In genomic region chr2:74895031-74895425, GRCh38 we compare ENCODE assay signal across 19 cellular contexts.
DNase-seq lines count a peak whose midpoint lies in the region; ATAC-seq and TF ChIP-seq lines count a peak whose summit lies in the region.
"Had no signal": no experiment of that assay in that cellular context is flagged by ENCODE, and none has a peak within 500 bp of the region (broad histone marks: within the 10 kb centered on the region; RNA-seq: fewer than 3 reads in every experiment).

No MANE protein-coding gene starts in this region.

- DNase-seq in activated T-cell treated with anti-CD3 and anti-CD28 coated beads, Interleukin-2, amount 50 U/mL, for 24 hours: no peak
- DNase-seq in activated T-cell treated with anti-CD3 and anti-CD28 coated beads, Interleukin-2, amount 50 U/mL, for 48 hours: no peak
- DNase-seq in MV-4-11 (lab: John Stamatoyannopoulos, UW) (peak; percentile 28), brain microvascular endothelial cell (peak; percentile 38), mesenteric fat pad (ENCODE audit: low spot score) (no peak), iPS-NIHi11 (ENCODE audit: low spot score) (no peak), NCI-H2081 (lab: John Stamatoyannopoulos, UW) (no peak)
- no peak for DNase-seq in stimulated activated naive B cell treated with anti-CD40 and anti-IgM and Interleukin-4, amounts not matched to agents 10 μg/mL and 1 μg/mL and 100 μg/mL, for 72 hours
- DNase-seq: CD8-positive, alpha-beta memory T cell; DMS79 treated with DMSO at 0.1 percent for 48 hours; H9; NCI-H187; NCI-H2171; NCI-H446; NCI-H69; NK-92 treated with Interleukin-12 subunit alpha and Interleukin-12 subunit beta, amount 100 ng/mL, for 24 hours; PC-9 had no signal

- H3K27me3 Mint-ChIP-seq in activated T-cell treated with anti-CD3 and anti-CD28 coated beads, Interleukin-2, amount 50 U/mL, for 24 hours: no peaks in the 10 kb centered on the region
- no peaks in the 10 kb centered on the region for H3K27me3 Mint-ChIP-seq in stimulated activated naive B cell treated with anti-CD40 and anti-IgM and Interleukin-4, amounts not matched to agents 10 μg/mL and 1 μg/mL and 100 μg/mL, for 72 hours
- H3K27me3 Mint-ChIP-seq: CD8-positive, alpha-beta memory T cell; IgD-negative memory B cell had no signal

- peak overlapping the region; percentile 53 for H3K27ac Mint-ChIP-seq in activated T-cell treated with anti-CD3 and anti-CD28 coated beads, Interleukin-2, amount 50 U/mL, for 24 hours
- H3K27ac Mint-ChIP-seq in stimulated activated naive B cell treated with anti-CD40 and anti-IgM and Interleukin-4, amounts not matched to agents 10 μg/mL and 1 μg/mL and 100 μg/mL, for 72 hours: peak overlapping the region; percentile 43
- H3K27ac Mint-ChIP-seq: CD8-positive, alpha-beta memory T cell; IgD-negative memory B cell had no signal

- TF ChIP-seq CTCF in brain microvascular endothelial cell (IDR thresholded peaks at IDR 0.05; ENCODE audit: low read depth, low read length, missing control alignments): no peak

- H3K4me3 ChIP-seq in brain microvascular endothelial cell (ENCODE audit: low read depth, low read length): no peak overlapping the region
- H3K4me3 ChIP-seq: BLaER1 treated with 17β-estradiol and CSF1 and Interleukin-3, amounts not matched to agents 10 nM and 100 nM; PC-9 had no signal

- H3K27me3 ChIP-seq in brain microvascular endothelial cell (replicated peaks): no peaks in the 10 kb centered on the region
- H3K27me3 ChIP-seq: BLaER1 treated with 17β-estradiol and CSF1 and Interleukin-3, amounts not matched to agents 10 nM and 100 nM had no signal

- peaks cover 2% of the 10 kb centered on the region for H3K9me3 Mint-ChIP-seq in activated T-cell treated with anti-CD3 and anti-CD28 coated beads, Interleukin-2, amount 50 U/mL, for 24 hours
- H3K9me3 Mint-ChIP-seq in stimulated activated naive B cell treated with anti-CD40 and anti-IgM and Interleukin-4, amounts not matched to agents 10 μg/mL and 1 μg/mL and 100 μg/mL, for 72 hours: peaks cover 12 to 15% of the 10 kb centered on the region in 2 donors

- no peak for ATAC-seq in stimulated activated naive B cell treated with anti-CD40 and anti-IgM and Interleukin-4, amounts not matched to agents 10 μg/mL and 1 μg/mL and 100 μg/mL, for 72 hours (replicated peaks)

- H3K36me3 Mint-ChIP-seq in activated T-cell treated with anti-CD3 and anti-CD28 coated beads, Interleukin-2, amount 50 U/mL, for 24 hours (ENCODE audit: low read depth): peaks cover 84% of the 10 kb centered on the region
- H3K36me3 Mint-ChIP-seq in stimulated activated naive B cell treated with anti-CD40 and anti-IgM and Interleukin-4, amounts not matched to agents 10 μg/mL and 1 μg/mL and 100 μg/mL, for 72 hours: peaks cover 51 to 74% of the 10 kb centered on the region in 2 donors

- in situ Hi-C loops in brain microvascular endothelial cell (cut with HindIII; ENCODE audit: low pct_ligation_motif_present, low sequenced_read_pairs): no loop called here

- no peaks in the 10 kb centered on the region for H3K36me3 ChIP-seq in brain microvascular endothelial cell (replicated peaks)

- H3K27ac ChIP-seq in brain microvascular endothelial cell: peak overlapping the region; percentile 81
- H3K27ac ChIP-seq: PC-9 had no signal

- peaks cover 9% of the 10 kb centered on the region for H3K4me1 Mint-ChIP-seq in activated T-cell treated with anti-CD3 and anti-CD28 coated beads, Interleukin-2, amount 50 U/mL, for 24 hours (ENCODE audit: low read depth)
- H3K4me1 Mint-ChIP-seq in stimulated activated naive B cell treated with anti-CD40 and anti-IgM and Interleukin-4, amounts not matched to agents 10 μg/mL and 1 μg/mL and 100 μg/mL, for 72 hours: peaks cover 0 to 3% of the 10 kb centered on the region in 2 donors
- H3K4me1 Mint-ChIP-seq: CD8-positive, alpha-beta memory T cell; IgD-negative memory B cell had no signal

- H3K4me3 Mint-ChIP-seq in activated T-cell treated with anti-CD3 and anti-CD28 coated beads, Interleukin-2, amount 50 U/mL, for 24 hours: no peak overlapping the region
- no peak overlapping the region for H3K4me3 Mint-ChIP-seq in stimulated activated naive B cell treated with anti-CD40 and anti-IgM and Interleukin-4, amounts not matched to agents 10 μg/mL and 1 μg/mL and 100 μg/mL, for 72 hours
- H3K4me3 Mint-ChIP-seq: CD8-positive, alpha-beta memory T cell; H9; IgD-negative memory B cell had no signal

Comparison
In these comparisons a context has a peak if more than half of its experiments do, and no peak if none do; other contexts are left out.
1. DNase-seq: peak in MV-4-11 (single experiment) and brain microvascular endothelial cell (single experiment); none in activated T-cell treated with anti-CD3 and anti-CD28 coated beads, Interleukin-2, amount 50 U/mL, for 24 hours (single experiment), activated T-cell treated with anti-CD3 and anti-CD28 coated beads, Interleukin-2, amount 50 U/mL, for 48 hours (0 of 2), stimulated activated naive B cell treated with anti-CD40 and anti-IgM and Interleukin-4, amounts not matched to agents 10 μg/mL and 1 μg/mL and 100 μg/mL, for 72 hours (single experiment), mesenteric fat pad (single experiment), iPS-NIHi11 (single experiment) and NCI-H2081 (0 of 2).